In genomic region chr7:93231264-93231663, GRCh38 we compare ENCODE assay signal across 8 cellular contexts. TPM values are rescaled to one million over a fixed set of nuclear protein-coding genes. Genes with fewer than 3 reads are reported as not detected.
DNase-seq lines count a peak whose midpoint lies in the region; ATAC-seq and TF ChIP-seq lines count a peak whose summit lies in the region.

No MANE protein-coding gene starts in this region.

- DNase-seq in left ventricle myocardium inferior (no peak), left cardiac atrium (no peak), amniotic epithelial cell (ENCODE audit: low read depth) (peak; percentile 24), medulla oblongata (ENCODE audit: extremely low spot score) (peak; percentile 9), aorta (no peak), ureter (ENCODE audit: low spot score) (no peak)
- no peak for DNase-seq in activated effector memory CD4-positive, alpha-beta T cell treated with Interleukin-2 at 50 U/mL for 16 hours

- H3K4me3 ChIP-seq in left ventricle myocardium inferior, result peak overlapping the region; percentile 86
- H3K4me3 ChIP-seq in aorta (ENCODE audit: low read length in 2 of 2), result peak overlapping the region; percentile 86 to 98

- ATAC-seq in left cardiac atrium (no peak), aorta (ENCODE audit: low FRiP score) (no peak), HG02938 (IDR thresholded peaks at IDR 0.05; ENCODE audit: unreplicated experiment) (no peak)

- no peak for TF ChIP-seq CTCF in left ventricle myocardium inferior (IDR thresholded peaks at IDR 0.05; ENCODE audit: borderline replicate concordance)

- H3K27ac ChIP-seq in left ventricle myocardium inferior (replicated peaks) (no peak overlapping the region), aorta (ENCODE audit: low read depth in 1 of 2, low read length in 2 of 2) (no peak overlapping the region)

- intact Hi-C loops in left ventricle myocardium inferior (cut with micrococcal nuclease), result no loop called here
- intact Hi-C loops in left cardiac atrium (cut with DNase I), result no loop called here
- intact Hi-C loops in aorta (cut with DNase I), result no loop called here

- H3K9me3 ChIP-seq in left ventricle myocardium inferior (replicated peaks) (no peaks in the 10 kb centered on the region), aorta (ENCODE audit: control insufficient read depth, low read length) (no peaks in the 10 kb centered on the region)

- H3K4me1 ChIP-seq in left ventricle myocardium inferior, result peaks cover 28% of the 10 kb centered on the region
- H3K4me1 ChIP-seq in aorta (ENCODE audit: control insufficient read depth in 1 of 2, insufficient read depth in 2 of 2, low read length in 2 of 2), result peaks cover 0 to 3% of the 10 kb centered on the region in 2 donors

- H3K27me3 ChIP-seq in left ventricle myocardium inferior (ENCODE audit: low read depth) (no peaks in the 10 kb centered on the region), aorta (ENCODE audit: control insufficient read depth in 1 of 2, insufficient read depth in 2 of 2, low read length in 1 of 2) (no peaks in the 10 kb centered on the region)

- WGBS in aorta, 2 donors, result 53 to 59% methylated on average over 5 of the region's 5 CpGs

- no peaks in the 10 kb centered on the region for H3K36me3 ChIP-seq in left ventricle myocardium inferior
- H3K36me3 ChIP-seq in aorta (ENCODE audit: control insufficient read depth in 1 of 2, insufficient read depth in 2 of 2, low read length in 1 of 2), result no peaks in the 10 kb centered on the region

RNA-seq across cellular contexts. Expression of gene VPS50, which starts 0.9 kb away (rescaled TPM):
- total RNA-seq in left ventricle myocardium inferior, result 19.5 TPM
- 10 to 100 TPM; 15.2 to 18.1 TPM for total RNA-seq in left cardiac atrium
- total RNA-seq in aorta, result 10 to 100 TPM; 17.7 to 28.9 TPM
- 10 to 100 TPM in 1 of 2 donors, 1 to 10 TPM in 1; 7.9 to 10.0 TPM for polyA plus RNA-seq in aorta
- 42.7 TPM for total RNA-seq in ureter

RNA-seq across cellular contexts. Expression of gene HEPACAM2, which starts 5.0 kb away (rescaled TPM):
- total RNA-seq in left ventricle myocardium inferior, result not detected
- not detected for total RNA-seq in left cardiac atrium
- not detected for total RNA-seq in aorta
- polyA plus RNA-seq in aorta, result 1 to 10 TPM in 1 of 2 donors, under 1 TPM in 1; 0.28 to 2.9 TPM
- not detected for total RNA-seq in ureter

Comparison
In these comparisons a context has a peak if more than half of its experiments do, and no peak if none do; other contexts are left out.
1. DNase-seq: peak in amniotic epithelial cell (single experiment) and medulla oblongata (single experiment); none in left ventricle myocardium inferior (single experiment), left cardiac atrium (single experiment), aorta (0 of 2), ureter (single experiment) and activated effector memory CD4-positive, alpha-beta T cell treated with Interleukin-2 at 50 U/mL for 16 hours (single experiment).